In the genomic region with DNA sequence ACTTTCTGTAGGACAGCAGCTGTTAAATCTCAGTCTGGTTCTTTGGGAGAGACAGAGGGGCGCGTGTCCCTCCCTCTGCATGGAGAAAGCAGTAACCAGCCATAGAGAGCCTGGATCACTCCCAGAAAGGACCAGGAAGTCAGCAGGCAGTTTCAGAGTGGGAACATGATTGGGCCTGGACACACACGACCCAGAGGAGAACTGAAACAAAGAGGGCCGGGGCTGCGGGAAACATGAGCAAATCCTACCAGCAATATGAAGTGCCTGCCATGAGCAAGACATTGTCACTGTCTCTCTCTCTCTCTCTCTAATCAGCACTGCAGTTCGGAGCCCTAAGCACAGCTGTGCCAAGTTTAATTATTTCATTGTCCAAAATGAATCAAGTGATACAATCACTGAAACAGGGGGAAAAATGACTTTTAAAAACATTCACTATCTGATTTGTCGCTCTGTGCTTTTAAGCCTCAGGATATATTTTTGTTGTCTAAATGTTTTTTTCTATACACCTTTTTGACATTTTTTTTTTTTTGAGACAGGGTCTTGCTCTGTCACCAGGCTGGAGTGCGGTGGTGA, we compare ENCODE assay signal across 1 cellular context.
TF ChIP-seq lines count a peak whose summit lies in the region.

No MANE protein-coding gene starts in this region.

TF ChIP-seq in GM23338, 12 proteins besides CTCF, POLR2A, EP300 and RAD21:
- TF ChIP-seq EZH2 (IDR thresholded peaks at IDR 0.05; ENCODE audit: low read depth, unreplicated experiment) (no peak), CREB1 (CRISPR knock-in tag; IDR thresholded peaks at IDR 0.05; ENCODE audit: low read depth) (no peak), NANOG (IDR thresholded peaks at IDR 0.05; ENCODE audit: borderline replicate concordance) (no peak), JUNB (IDR thresholded peaks at IDR 0.05; ENCODE audit: unreplicated experiment) (no peak), ZNF331 (CRISPR knock-in tag; IDR thresholded peaks at IDR 0.05; ENCODE audit: low read depth) (no peak), STAT1 (IDR thresholded peaks at IDR 0.05; ENCODE audit: unreplicated experiment) (no peak)
- TF ChIP-seq, protein P1, sequence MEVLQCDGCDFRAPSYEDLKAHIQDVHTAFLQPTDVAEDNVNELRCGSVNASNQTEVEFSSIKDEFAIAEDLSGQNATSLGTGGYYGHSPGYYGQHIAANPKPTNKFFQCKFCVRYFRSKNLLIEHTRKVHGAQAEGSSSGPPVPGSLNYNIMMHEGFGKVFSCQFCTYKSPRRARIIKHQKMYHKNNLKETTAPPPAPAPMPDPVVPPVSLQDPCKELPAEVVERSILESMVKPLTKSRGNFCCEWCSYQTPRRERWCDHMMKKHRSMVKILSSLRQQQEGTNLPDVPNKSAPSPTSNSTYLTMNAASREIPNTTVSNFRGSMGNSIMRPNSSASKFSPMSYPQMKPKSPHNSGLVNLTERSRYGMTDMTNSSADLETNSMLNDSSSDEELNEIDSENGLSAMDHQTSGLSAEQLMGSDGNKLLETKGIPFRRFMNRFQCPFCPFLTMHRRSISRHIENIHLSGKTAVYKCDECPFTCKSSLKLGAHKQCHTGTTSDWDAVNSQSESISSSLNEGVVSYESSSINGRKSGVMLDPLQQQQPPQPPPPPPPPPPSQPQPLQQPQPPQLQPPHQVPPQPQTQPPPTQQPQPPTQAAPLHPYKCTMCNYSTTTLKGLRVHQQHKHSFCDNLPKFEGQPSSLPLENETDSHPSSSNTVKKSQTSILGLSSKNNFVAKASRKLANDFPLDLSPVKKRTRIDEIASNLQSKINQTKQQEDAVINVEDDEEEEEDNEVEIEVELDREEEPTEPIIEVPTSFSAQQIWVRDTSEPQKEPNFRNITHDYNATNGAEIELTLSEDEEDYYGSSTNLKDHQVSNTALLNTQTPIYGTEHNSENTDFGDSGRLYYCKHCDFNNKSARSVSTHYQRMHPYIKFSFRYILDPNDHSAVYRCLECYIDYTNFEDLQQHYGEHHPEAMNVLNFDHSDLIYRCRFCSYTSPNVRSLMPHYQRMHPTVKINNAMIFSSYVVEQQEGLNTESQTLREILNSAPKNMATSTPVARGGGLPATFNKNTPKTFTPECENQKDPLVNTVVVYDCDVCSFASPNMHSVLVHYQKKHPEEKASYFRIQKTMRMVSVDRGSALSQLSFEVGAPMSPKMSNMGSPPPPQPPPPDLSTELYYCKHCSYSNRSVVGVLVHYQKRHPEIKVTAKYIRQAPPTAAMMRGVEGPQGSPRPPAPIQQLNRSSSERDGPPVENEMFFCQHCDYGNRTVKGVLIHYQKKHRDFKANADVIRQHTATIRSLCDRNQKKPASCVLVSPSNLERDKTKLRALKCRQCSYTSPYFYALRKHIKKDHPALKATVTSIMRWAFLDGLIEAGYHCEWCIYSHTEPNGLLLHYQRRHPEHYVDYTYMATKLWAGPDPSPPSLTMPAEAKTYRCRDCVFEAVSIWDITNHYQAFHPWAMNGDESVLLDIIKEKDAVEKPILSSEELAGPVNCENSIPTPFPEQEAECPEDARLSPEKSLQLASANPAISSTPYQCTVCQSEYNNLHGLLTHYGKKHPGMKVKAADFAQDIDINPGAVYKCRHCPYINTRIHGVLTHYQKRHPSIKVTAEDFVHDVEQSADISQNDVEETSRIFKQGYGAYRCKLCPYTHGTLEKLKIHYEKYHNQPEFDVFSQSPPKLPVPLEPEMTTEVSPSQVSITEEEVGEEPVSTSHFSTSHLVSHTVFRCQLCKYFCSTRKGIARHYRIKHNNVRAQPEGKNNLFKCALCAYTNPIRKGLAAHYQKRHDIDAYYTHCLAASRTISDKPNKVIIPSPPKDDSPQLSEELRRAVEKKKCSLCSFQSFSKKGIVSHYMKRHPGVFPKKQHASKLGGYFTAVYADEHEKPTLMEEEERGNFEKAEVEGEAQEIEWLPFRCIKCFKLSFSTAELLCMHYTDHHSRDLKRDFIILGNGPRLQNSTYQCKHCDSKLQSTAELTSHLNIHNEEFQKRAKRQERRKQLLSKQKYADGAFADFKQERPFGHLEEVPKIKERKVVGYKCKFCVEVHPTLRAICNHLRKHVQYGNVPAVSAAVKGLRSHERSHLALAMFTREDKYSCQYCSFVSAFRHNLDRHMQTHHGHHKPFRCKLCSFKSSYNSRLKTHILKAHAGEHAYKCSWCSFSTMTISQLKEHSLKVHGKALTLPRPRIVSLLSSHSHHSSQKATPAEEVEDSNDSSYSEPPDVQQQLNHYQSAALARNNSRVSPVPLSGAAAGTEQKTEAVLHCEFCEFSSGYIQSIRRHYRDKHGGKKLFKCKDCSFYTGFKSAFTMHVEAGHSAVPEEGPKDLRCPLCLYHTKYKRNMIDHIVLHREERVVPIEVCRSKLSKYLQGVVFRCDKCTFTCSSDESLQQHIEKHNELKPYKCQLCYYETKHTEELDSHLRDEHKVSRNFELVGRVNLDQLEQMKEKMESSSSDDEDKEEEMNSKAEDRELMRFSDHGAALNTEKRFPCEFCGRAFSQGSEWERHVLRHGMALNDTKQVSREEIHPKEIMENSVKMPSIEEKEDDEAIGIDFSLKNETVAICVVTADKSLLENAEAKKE (CRISPR knock-in tag; IDR thresholded peaks at IDR 0.05) = no peak
